In the genomic region with DNA sequence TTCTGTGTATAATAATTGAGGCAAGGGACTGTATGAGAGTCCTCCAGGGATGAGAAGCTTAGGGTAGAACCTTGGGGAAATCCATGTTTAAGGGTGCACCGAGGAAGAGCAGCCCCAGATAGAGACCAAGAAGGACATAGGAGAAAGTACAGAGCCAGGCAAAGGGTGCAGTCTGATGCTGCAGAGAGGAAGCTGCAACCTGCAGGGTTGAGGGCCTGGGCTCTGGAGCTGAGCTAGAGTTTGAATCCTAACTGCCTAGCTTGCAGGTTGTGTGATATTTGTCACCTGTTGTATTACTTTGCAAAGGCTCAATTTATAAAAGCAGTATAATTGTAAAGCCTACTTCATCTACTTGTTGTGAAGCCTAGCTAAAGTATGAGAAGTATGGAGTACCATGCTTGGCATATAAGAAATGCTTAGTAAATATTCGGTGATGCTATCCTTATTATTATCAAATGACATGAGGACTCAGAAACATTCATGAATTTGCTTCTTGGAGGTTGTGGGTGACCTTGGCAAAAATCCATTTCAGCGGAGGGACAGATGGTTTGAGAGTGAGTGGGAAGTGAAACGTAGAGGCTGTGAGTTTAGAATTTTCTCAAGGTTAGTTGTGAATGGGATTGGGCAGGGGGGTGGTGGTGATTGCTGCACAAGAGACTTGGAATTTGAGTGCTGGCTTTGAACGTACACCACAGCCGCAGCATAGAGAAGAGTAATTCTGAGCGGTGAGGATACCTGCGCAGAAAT, we compare ENCODE assay signal across 14 cellular contexts. TPM values are rescaled to one million over a fixed set of nuclear protein-coding genes. Genes with fewer than 3 reads are reported as not detected.
DNase-seq lines count a peak whose midpoint lies in the region; ATAC-seq, FAIRE-seq and TF ChIP-seq lines count a peak whose summit lies in the region.
"Had no signal": no experiment of that assay in that cellular context is flagged by ENCODE, and none has a peak within 500 bp of the region (broad histone marks: within the 10 kb centered on the region; RNA-seq: fewer than 3 reads in every experiment).

No MANE protein-coding gene starts in this region.

- H3K4me2 ChIP-seq in GM23338: no peak overlapping the region

- no peak overlapping the region for H3K4me3 Mint-ChIP-seq in GM23338
- H3K4me3 Mint-ChIP-seq: T-helper 1 cell treated with Interleukin-12 subunit alpha and Interleukin-12 subunit beta and Interleukin-4 antibody, amounts not matched to agents 30 μg/mL and 1 μg/mL, for 36 hours had no signal

- no peak overlapping the region for H3K27ac ChIP-seq in pancreas
- no peak overlapping the region for H3K27ac ChIP-seq in GM23338 (ENCODE audit: low read depth)
- H3K27ac ChIP-seq in aorta (ENCODE audit: low read depth in 1 of 2, low read length in 2 of 2): no peak overlapping the region

- H3K4me1 ChIP-seq in pancreas (peaks cover 0 to 11% (median 9%) of the 10 kb centered on the region in 3 donors), GM23338 (ENCODE audit: insufficient read depth) (peaks cover 9% of the 10 kb centered on the region), aorta (ENCODE audit: control insufficient read depth in 1 of 2, insufficient read depth in 2 of 2, low read length in 2 of 2) (no peaks in the 10 kb centered on the region)

- intact Hi-C loops in pancreas (cut with DNase I) (no loop called here), aorta (cut with DNase I) (no loop called here)

- H2AFZ ChIP-seq in GM23338: no peak overlapping the region

- ATAC-seq in HG02642 (IDR thresholded peaks at IDR 0.05; ENCODE audit: poor library complexity, unreplicated experiment): peak; percentile 49
- peak in 3 of 4 donors; percentile 34 to 48 (median 38) for ATAC-seq in pancreas
- ATAC-seq in GM23338: no peak
- ATAC-seq in HG03439 (IDR thresholded peaks at IDR 0.05; ENCODE audit: unreplicated experiment): no peak
- no peak for ATAC-seq in aorta (ENCODE audit: low FRiP score)

- no peaks in the 10 kb centered on the region for H3K9me3 ChIP-seq in pancreas
- no peaks in the 10 kb centered on the region for H3K9me3 ChIP-seq in aorta (ENCODE audit: control insufficient read depth, low read length)

- no peaks in the 10 kb centered on the region for H3K27me3 ChIP-seq in pancreas
- no peaks in the 10 kb centered on the region for H3K27me3 ChIP-seq in GM23338 (ENCODE audit: insufficient read depth)
- H3K27me3 ChIP-seq in aorta (ENCODE audit: control insufficient read depth in 1 of 2, insufficient read depth in 2 of 2, low read length in 1 of 2): no peaks in the 10 kb centered on the region

- H4K20me1 ChIP-seq in GM23338 (replicated peaks; ENCODE audit: insufficient read depth): no peaks in the 10 kb centered on the region

- H3K9me3 Mint-ChIP-seq in GM23338: peaks cover 11% of the 10 kb centered on the region; the same call in 1 of the 3 replicates

- no peaks in the 10 kb centered on the region for H3K79me2 ChIP-seq in GM23338 (replicated peaks; ENCODE audit: insufficient read depth)

- WGBS in pancreas, 2 donors: 38 to 41% methylated on average over 5 of the region's 8 CpGs
- 50 to 57% methylated on average over 5 to 6 of the region's 8 CpGs for WGBS in aorta, 2 donors

- H3K4me1 Mint-ChIP-seq in GM23338: peaks cover 10% of the 10 kb centered on the region

- H3K4me3 ChIP-seq in pancreas: no peak overlapping the region
- no peak overlapping the region for H3K4me3 ChIP-seq in GM23338
- no peak overlapping the region for H3K4me3 ChIP-seq in aorta (ENCODE audit: low read length in 2 of 2)

- H3K27me3 Mint-ChIP-seq in GM23338 (ENCODE audit: insufficient read depth, low read depth, poor library complexity): no peaks in the 10 kb centered on the region

- DNase-seq in NCI-H2171 treated with DMSO at 0.1 percent for 48 hours (lab: John Stamatoyannopoulos, UW) (peak; percentile 22), NCI-H2171 (lab: John Stamatoyannopoulos, UW) (no peak), NOMO-1 treated with DMSO at 0.1 percent for 48 hours (lab: John Stamatoyannopoulos, UW; ENCODE audit: unreplicated experiment) (peak; percentile 11), pancreas (no peak), GM23338 (ENCODE audit: low spot score) (no peak), aorta (no peak)
- DNase-seq: activated T-cell treated with anti-CD3 and anti-CD28 coated beads for 4 hours; islet precursor cell; stimulated activated CD4-positive, alpha-beta T cell treated with anti-CD3 and anti-CD28 coated beads, Interleukin-2, amount 100 ng/mL, for 24 hours had no signal

- no peaks in the 10 kb centered on the region for H3K9me2 ChIP-seq in GM23338 (ENCODE audit: insufficient read depth)

- H3K36me3 ChIP-seq in pancreas: no peaks in the 10 kb centered on the region
- no peaks in the 10 kb centered on the region for H3K36me3 ChIP-seq in GM23338 (ENCODE audit: insufficient read depth)
- H3K36me3 ChIP-seq in aorta (ENCODE audit: control insufficient read depth in 1 of 2, insufficient read depth in 2 of 2, low read length in 1 of 2): no peaks in the 10 kb centered on the region

- no peak for TF ChIP-seq CTCF in pancreas (IDR thresholded peaks at IDR 0.05)
- TF ChIP-seq CTCF in GM23338 (conservative IDR thresholded peaks at IDR 0.05; ENCODE audit: low read depth in 2 of 2): no peak

- H3K27ac Mint-ChIP-seq in GM23338: no peak overlapping the region
- H3K27ac Mint-ChIP-seq: T-helper 1 cell treated with Interleukin-12 subunit alpha and Interleukin-12 subunit beta and Interleukin-4 antibody, amounts not matched to agents 30 μg/mL and 1 μg/mL, for 36 hours had no signal

- no peak for FAIRE-seq in pancreas (lab: Jason Lieb, UNC)
- FAIRE-seq: A204.1, bronchial epithelial cell had no signal

- no peaks in the 10 kb centered on the region for H3F3A ChIP-seq in GM23338 (replicated peaks; ENCODE audit: low read depth)

- H3K36me3 Mint-ChIP-seq in GM23338 (ENCODE audit: low read depth): peaks cover 3% of the 10 kb centered on the region; the same call in 2 of the 3 replicates

TF ChIP-seq in GM23338, 12 proteins besides CTCF, POLR2A, EP300 and RAD21 (continues in another document):
- TF ChIP-seq EZH2phosphoT487 (IDR thresholded peaks at IDR 0.05; ENCODE audit: unreplicated experiment) (no peak), NANOG (IDR thresholded peaks at IDR 0.05; ENCODE audit: borderline replicate concordance) (no peak), POLR2AphosphoS5 (IDR thresholded peaks at IDR 0.05; ENCODE audit: low read depth) (no peak), ZNF114 (CRISPR knock-in tag; IDR thresholded peaks at IDR 0.05) (no peak), STAT1 (IDR thresholded peaks at IDR 0.05; ENCODE audit: unreplicated experiment) (no peak), EZH2 (IDR thresholded peaks at IDR 0.05; ENCODE audit: low read depth, unreplicated experiment) (no peak), CREB1 (CRISPR knock-in tag; IDR thresholded peaks at IDR 0.05; ENCODE audit: low read depth) (no peak), ETS1 (IDR thresholded peaks at IDR 0.05) (no peak), ZNF331 (CRISPR knock-in tag; IDR thresholded peaks at IDR 0.05; ENCODE audit: low read depth) (no peak)
- TF ChIP-seq, protein P1, sequence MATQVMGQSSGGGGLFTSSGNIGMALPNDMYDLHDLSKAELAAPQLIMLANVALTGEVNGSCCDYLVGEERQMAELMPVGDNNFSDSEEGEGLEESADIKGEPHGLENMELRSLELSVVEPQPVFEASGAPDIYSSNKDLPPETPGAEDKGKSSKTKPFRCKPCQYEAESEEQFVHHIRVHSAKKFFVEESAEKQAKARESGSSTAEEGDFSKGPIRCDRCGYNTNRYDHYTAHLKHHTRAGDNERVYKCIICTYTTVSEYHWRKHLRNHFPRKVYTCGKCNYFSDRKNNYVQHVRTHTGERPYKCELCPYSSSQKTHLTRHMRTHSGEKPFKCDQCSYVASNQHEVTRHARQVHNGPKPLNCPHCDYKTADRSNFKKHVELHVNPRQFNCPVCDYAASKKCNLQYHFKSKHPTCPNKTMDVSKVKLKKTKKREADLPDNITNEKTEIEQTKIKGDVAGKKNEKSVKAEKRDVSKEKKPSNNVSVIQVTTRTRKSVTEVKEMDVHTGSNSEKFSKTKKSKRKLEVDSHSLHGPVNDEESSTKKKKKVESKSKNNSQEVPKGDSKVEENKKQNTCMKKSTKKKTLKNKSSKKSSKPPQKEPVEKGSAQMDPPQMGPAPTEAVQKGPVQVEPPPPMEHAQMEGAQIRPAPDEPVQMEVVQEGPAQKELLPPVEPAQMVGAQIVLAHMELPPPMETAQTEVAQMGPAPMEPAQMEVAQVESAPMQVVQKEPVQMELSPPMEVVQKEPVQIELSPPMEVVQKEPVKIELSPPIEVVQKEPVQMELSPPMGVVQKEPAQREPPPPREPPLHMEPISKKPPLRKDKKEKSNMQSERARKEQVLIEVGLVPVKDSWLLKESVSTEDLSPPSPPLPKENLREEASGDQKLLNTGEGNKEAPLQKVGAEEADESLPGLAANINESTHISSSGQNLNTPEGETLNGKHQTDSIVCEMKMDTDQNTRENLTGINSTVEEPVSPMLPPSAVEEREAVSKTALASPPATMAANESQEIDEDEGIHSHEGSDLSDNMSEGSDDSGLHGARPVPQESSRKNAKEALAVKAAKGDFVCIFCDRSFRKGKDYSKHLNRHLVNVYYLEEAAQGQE (IDR thresholded peaks at IDR 0.05; ENCODE audit: unreplicated experiment): no peak

RNA-seq across cellular contexts. Expression of gene PLCL2, which starts 43.8 kb away (rescaled TPM):
- total RNA-seq in pancreas (10 to 100 TPM in 1 of 6 donors, 1 to 10 TPM in 5; 6.3 to 12.1 (median 8.1) TPM), aorta (10 to 100 TPM; 10.5 to 16.7 TPM)
- polyA plus RNA-seq in pancreas (1 to 10 TPM; 1.8 to 6.7 TPM), GM23338 (2016; fragmentation: Nextera tagmentation; extraction: Ambion mirVana) (1.3 and 1.6 TPM in 2 replicates), aorta (1 to 10 TPM; 2.1 to 3.4 TPM)
- 9.2 and 9.7 TPM in 2 replicates for total RNA-seq in GM23338 (2014; rRNA removed; shearing (Covaris generic))

Comparison
In these comparisons a context has a peak if more than half of its experiments do, and no peak if none do; other contexts are left out.
1. DNase-seq: peak in NCI-H2171 treated with DMSO at 0.1 percent for 48 hours (single experiment) and NOMO-1 treated with DMSO at 0.1 percent for 48 hours (single experiment); none in NCI-H2171 (single experiment), pancreas (0 of 6), GM23338 (single experiment) and aorta (0 of 2).
2. ATAC-seq: peak in HG02642 (single experiment) and pancreas (3 of 4); none in GM23338 (single experiment), HG03439 (single experiment) and aorta (single experiment).